23 cellular contexts compared by ENCODE assay signal in genomic region chr12:89216141-89216952, GRCh38.
"Had no signal": no experiment of that assay in that cellular context is flagged by ENCODE, and none has a peak within 500 bp of the region (broad histone marks: within the 10 kb centered on the region; RNA-seq: fewer than 3 reads in every experiment).

No MANE protein-coding gene starts in this region.

- H3K27me3 ChIP-seq: breast epithelium, esophagus squamous epithelium, heart right ventricle, pancreas, sigmoid colon, thyroid gland, upper lobe of right lung had no signal

- H3K9me3 ChIP-seq: breast epithelium, pancreas, prostate gland, sigmoid colon, thyroid gland, upper lobe of right lung had no signal

- H3K27ac ChIP-seq: breast epithelium, epithelial cell of prostate, heart right ventricle, pancreas, prostate gland, sigmoid colon, thyroid gland, upper lobe of right lung had no signal

- H3K36me3 ChIP-seq: breast epithelium, esophagus squamous epithelium, heart right ventricle, pancreas, prostate gland, sigmoid colon, thyroid gland, upper lobe of right lung had no signal

- DNase-seq: activated CD4-positive, alpha-beta T cell treated with anti-CD3 and anti-CD28 coated beads for 1 hour; activated CD4-positive, alpha-beta T cell treated with anti-CD3 and anti-CD28 coated beads, Interleukin-2, amount 50 U/mL, for 1 hour; activated CD8-positive, alpha-beta T cell treated with anti-CD3 and anti-CD28 coated beads for 36 hours; activated naive CD8-positive, alpha-beta T cell treated with anti-CD3 and anti-CD28 coated beads, Interleukin-2, amount 50 U/mL, for 24 hours; activated T-cell treated with anti-CD3 and anti-CD28 coated beads, Interleukin-2, amount 50 U/mL, for 48 hours; central memory CD4-positive, alpha-beta T cell; effector CD4-positive, alpha-beta T cell; esophagus squamous epithelium; foreskin melanocyte; heart right ventricle; midbrain; naive thymus-derived CD4-positive, alpha-beta T cell; pancreas; retina; sigmoid colon; small intestine; stimulated activated CD4-positive, alpha-beta T cell treated with anti-CD3 and anti-CD28 coated beads, Interleukin-4, amount 100 ng/mL, for 24 hours; stimulated activated naive CD8-positive, alpha-beta T cell treated with anti-CD3 and anti-CD28 coated beads, Interleukin-15, amount 100 ng/mL, for 72 hours; thyroid gland; upper lobe of right lung had no signal

- H3K4me3 ChIP-seq: breast epithelium, esophagus squamous epithelium, heart right ventricle, pancreas, prostate gland, sigmoid colon, thyroid gland, upper lobe of right lung had no signal

- H3K4me1 ChIP-seq: breast epithelium, sigmoid colon had no signal
